Comparison of ENCODE assay signal across 1 cellular context in genomic region chr1:241519308-241520079, GRCh38.
A peak's percentile ranks its signal among the peaks of the same experiment; 100 is the strongest.
TF ChIP-seq lines count a peak whose summit lies in the region.

Gene FH (minus strand): TSS chr1:241519755. CDS start chr1:241519722, 33 bp downstream.

TF ChIP-seq in K562, 482 proteins besides CTCF, POLR2A, EP300 and RAD21 (continued from another document and continues in another):
- TF ChIP-seq GTF3C2 (IDR thresholded peaks at IDR 0.05; ENCODE audit: borderline replicate concordance, extremely low read depth, insufficient read length) (no peak), ZNF830 (CRISPR knock-in tag; IDR thresholded peaks at IDR 0.05) (no peak), ZNF280A (IDR thresholded peaks at IDR 0.05; ENCODE audit: low read depth, partially characterized antibody) (no peak), FOXA3 (CRISPR knock-in tag; conservative IDR thresholded peaks at IDR 0.05 in 1 of 2, IDR thresholded peaks at IDR 0.05 in 1 of 2) (no peak), XRCC4 (IDR thresholded peaks at IDR 0.05; ENCODE audit: extremely low read depth, insufficient read depth, insufficient read length) (no peak), POLR2AphosphoS2 (IDR thresholded peaks at IDR 0.05; ENCODE audit: low read length) (no peak), RBBP5 (IDR thresholded peaks at IDR 0.05; ENCODE audit: borderline replicate concordance, insufficient read depth, low read length, poor library complexity, severe bottlenecking) (peak; percentile 95), ZBTB26 (CRISPR knock-in tag; IDR thresholded peaks at IDR 0.05) (no peak), CHAMP1 (IDR thresholded peaks at IDR 0.05) (peak; percentile 94), KAT7 (CRISPR knock-in tag; IDR thresholded peaks at IDR 0.05; ENCODE audit: borderline replicate concordance) (peak; percentile 66; the same call in 1 of the 2 replicates), MTA1 (IDR thresholded peaks at IDR 0.05; ENCODE audit: borderline replicate concordance) (no peak), CEBPB (tag; IDR thresholded peaks at IDR 0.05) (no peak), NFIC (IDR thresholded peaks at IDR 0.05) (peak; percentile 41; the same call in 1 of the 2 replicates), ZBTB33 (CRISPR knock-in tag; IDR thresholded peaks at IDR 0.05) (peak; percentile 38; the same call in 1 of the 2 replicates), RCOR1 (IDR thresholded peaks at IDR 0.05; ENCODE audit: borderline replicate concordance in 1 of 2, low read depth in 2 of 2, low read length in 2 of 2) (peak; percentile 26 to 73; a peak in 3 of 4 replicates), ZNF740 (CRISPR knock-in tag; IDR thresholded peaks at IDR 0.05) (no peak), ZNF740 (tag; IDR thresholded peaks at IDR 0.05) (no peak), RBFOX2 (IDR thresholded peaks at IDR 0.05; ENCODE audit: low read depth, low read length) (peak; percentile 99), MTF1 (CRISPR knock-in tag; IDR thresholded peaks at IDR 0.05; ENCODE audit: borderline replicate concordance) (no peak), OTX1 (CRISPR knock-in tag; IDR thresholded peaks at IDR 0.05) (no peak), ZNF586 (CRISPR knock-in tag; conservative IDR thresholded peaks at IDR 0.05) (no peak), HNRNPLL (IDR thresholded peaks at IDR 0.05; ENCODE audit: low read depth, low read length, poor library complexity, severe bottlenecking) (peak; percentile 54), MGA (IDR thresholded peaks at IDR 0.05) (peak; percentile 86), MYC (IDR thresholded peaks at IDR 0.05; ENCODE audit: low read depth, low read length) (peak; percentile 86), MYC (CRISPR knock-in tag; IDR thresholded peaks at IDR 0.05; ENCODE audit: borderline replicate concordance, low read depth) (no peak), GTF2F1 (IDR thresholded peaks at IDR 0.05; ENCODE audit: low read depth, low read length) (0 out of 2 replicates have a peak, but pooled peaks have one; percentile 82), HDAC3 (IDR thresholded peaks at IDR 0.05; ENCODE audit: borderline replicate concordance, partially characterized antibody) (no peak), ZNF217 (CRISPR knock-in tag; IDR thresholded peaks at IDR 0.05) (no peak), TCFL5 (CRISPR knock-in tag; conservative IDR thresholded peaks at IDR 0.05) (no peak), BRCA1 (IDR thresholded peaks at IDR 0.05) (no peak), BRCA1 (CRISPR knock-in tag; IDR thresholded peaks at IDR 0.05) (no peak), TAF15 (IDR thresholded peaks at IDR 0.05; ENCODE audit: low read depth, low read length) (no peak), CREB5 (CRISPR knock-in tag; IDR thresholded peaks at IDR 0.05) (no peak)
